Comparison of ENCODE assay signal across 1 cellular context in genomic region chr1:178541829-178542553, GRCh38.
TF ChIP-seq lines count a peak whose summit lies in the region.

No MANE protein-coding gene starts in this region.

TF ChIP-seq in HepG2, 621 proteins besides CTCF, POLR2A, EP300 and RAD21 (continued from another document and continues in another):
- TF ChIP-seq RARG (CRISPR knock-in tag; IDR thresholded peaks at IDR 0.05; ENCODE audit: low read depth) (no peak), XBP1 (CRISPR knock-in tag; IDR thresholded peaks at IDR 0.05) (0 out of 2 replicates have a peak, but pooled peaks have one; percentile 31), ZBTB33 (CRISPR knock-in tag; IDR thresholded peaks at IDR 0.05) (no peak), ZFP36L1 (CRISPR knock-in tag; IDR thresholded peaks at IDR 0.05) (0 out of 2 replicates have a peak, but pooled peaks have one; percentile 31), ETS1 (CRISPR knock-in tag; IDR thresholded peaks at IDR 0.05) (no peak), ZSCAN29 (CRISPR knock-in tag; conservative IDR thresholded peaks at IDR 0.05) (no peak), ZBTB21 (CRISPR knock-in tag; IDR thresholded peaks at IDR 0.05) (no peak; the same call in 1 of the 2 replicates), DMTF1 (CRISPR knock-in tag; IDR thresholded peaks at IDR 0.05) (no peak), KLF12 (CRISPR knock-in tag; IDR thresholded peaks at IDR 0.05; ENCODE audit: borderline replicate concordance) (peak; percentile 83; the same call in 1 of the 2 replicates), ZNF7 (CRISPR knock-in tag; IDR thresholded peaks at IDR 0.05) (no peak; the same call in 1 of the 2 replicates), CHCHD3 (CRISPR knock-in tag; IDR thresholded peaks at IDR 0.05) (no peak), AKNA (CRISPR knock-in tag; IDR thresholded peaks at IDR 0.05; ENCODE audit: borderline replicate concordance) (no peak), ZNF512B (CRISPR knock-in tag; IDR thresholded peaks at IDR 0.05; ENCODE audit: borderline replicate concordance) (0 out of 2 replicates have a peak, but pooled peaks have one; percentile 19), HNF4G (IDR thresholded peaks at IDR 0.05; ENCODE audit: borderline replicate concordance, low read depth, low read length) (no peak), HNF4G (CRISPR knock-in tag; IDR thresholded peaks at IDR 0.05; ENCODE audit: borderline replicate concordance, low read depth) (peak; percentile 27; the same call in 1 of the 2 replicates), MLXIP (CRISPR knock-in tag; IDR thresholded peaks at IDR 0.05; ENCODE audit: borderline replicate concordance) (0 out of 2 replicates have a peak, but pooled peaks have one; percentile 53), NFYB (CRISPR knock-in tag; IDR thresholded peaks at IDR 0.05) (peak; percentile 18; the same call in 1 of the 2 replicates), DZIP1 (CRISPR knock-in tag; IDR thresholded peaks at IDR 0.05) (0 out of 2 replicates have a peak, but pooled peaks have one; percentile 48), ZNF3 (CRISPR knock-in tag; IDR thresholded peaks at IDR 0.05) (no peak), ZNF263 (CRISPR knock-in tag; IDR thresholded peaks at IDR 0.05) (peak; percentile 97), MIXL1 (CRISPR knock-in tag; IDR thresholded peaks at IDR 0.05) (no peak), ZBTB7B (CRISPR knock-in tag; IDR thresholded peaks at IDR 0.05) (peak; percentile 55; the same call in 1 of the 2 replicates), SMC3 (IDR thresholded peaks at IDR 0.05; ENCODE audit: low read length) (no peak), SAP130 (CRISPR knock-in tag; IDR thresholded peaks at IDR 0.05; ENCODE audit: low read depth) (peak; percentile 89), NR2F1 (CRISPR knock-in tag; IDR thresholded peaks at IDR 0.05) (peak in 1 of 2 experiments; percentile 39; a peak in 1 of 4 replicates), MED8 (CRISPR knock-in tag; IDR thresholded peaks at IDR 0.05; ENCODE audit: insufficient replicate concordance) (peak; percentile 69), HOXA5 (CRISPR knock-in tag; IDR thresholded peaks at IDR 0.05) (peak; percentile 42; the same call in 1 of the 2 replicates), FOXA3 (CRISPR knock-in tag; IDR thresholded peaks at IDR 0.05) (no peak; the same call in 1 of the 2 replicates), HNF4A (CRISPR knock-in tag; IDR thresholded peaks at IDR 0.05) (peak; percentile 74), ZNF652 (CRISPR knock-in tag; IDR thresholded peaks at IDR 0.05; ENCODE audit: borderline replicate concordance, low read depth) (peak; percentile 60; the same call in 1 of the 2 replicates), ZNF570 (CRISPR knock-in tag; IDR thresholded peaks at IDR 0.05; ENCODE audit: borderline replicate concordance) (no peak), ZNF672 (CRISPR knock-in tag; IDR thresholded peaks at IDR 0.05) (no peak), E2F5 (CRISPR knock-in tag; conservative IDR thresholded peaks at IDR 0.05) (no peak), ZNF460 (CRISPR knock-in tag; IDR thresholded peaks at IDR 0.05; ENCODE audit: borderline replicate concordance) (no peak; the same call in 1 of the 2 replicates), THRA (CRISPR knock-in tag; IDR thresholded peaks at IDR 0.05; ENCODE audit: borderline replicate concordance) (no peak; the same call in 1 of the 2 replicates), NPAS2 (CRISPR knock-in tag; IDR thresholded peaks at IDR 0.05; ENCODE audit: borderline replicate concordance) (no peak), ZNF331 (CRISPR knock-in tag; IDR thresholded peaks at IDR 0.05) (peak; percentile 26), TCF7 (IDR thresholded peaks at IDR 0.05; ENCODE audit: low read depth) (no peak)
